1 cellular context compared by ENCODE assay signal in genomic region chr16:67966549-67967182, GRCh38.
TF ChIP-seq lines count a peak whose summit lies in the region.

No MANE protein-coding gene starts in this region.

TF ChIP-seq in HepG2, 621 proteins besides CTCF, POLR2A, EP300 and RAD21 (continued from another document and continues in another):
- TF ChIP-seq GRHL1 (CRISPR knock-in tag; conservative IDR thresholded peaks at IDR 0.05), result no peak
- TF ChIP-seq MAFF (IDR thresholded peaks at IDR 0.05; ENCODE audit: low read depth, low read length), result no peak
- no peak for TF ChIP-seq ZNF33B (CRISPR knock-in tag; IDR thresholded peaks at IDR 0.05)
- TF ChIP-seq WIZ (CRISPR knock-in tag; IDR thresholded peaks at IDR 0.05), result no peak
- TF ChIP-seq ZNF552 (CRISPR knock-in tag; IDR thresholded peaks at IDR 0.05; ENCODE audit: borderline replicate concordance), result no peak
- no peak; the same call in 1 of the 2 replicates for TF ChIP-seq PAX8 (CRISPR knock-in tag; IDR thresholded peaks at IDR 0.05; ENCODE audit: borderline replicate concordance)
- no peak for TF ChIP-seq SMAD9 (CRISPR knock-in tag; IDR thresholded peaks at IDR 0.05)
- no peak for TF ChIP-seq ZNF382 (CRISPR knock-in tag; IDR thresholded peaks at IDR 0.05; ENCODE audit: borderline replicate concordance)
- TF ChIP-seq, protein P1, sequence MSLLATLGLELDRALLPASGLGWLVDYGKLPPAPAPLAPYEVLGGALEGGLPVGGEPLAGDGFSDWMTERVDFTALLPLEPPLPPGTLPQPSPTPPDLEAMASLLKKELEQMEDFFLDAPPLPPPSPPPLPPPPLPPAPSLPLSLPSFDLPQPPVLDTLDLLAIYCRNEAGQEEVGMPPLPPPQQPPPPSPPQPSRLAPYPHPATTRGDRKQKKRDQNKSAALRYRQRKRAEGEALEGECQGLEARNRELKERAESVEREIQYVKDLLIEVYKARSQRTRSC (CRISPR knock-in tag; IDR thresholded peaks at IDR 0.05; ENCODE audit: low read depth), result no peak
- TF ChIP-seq CREB1 (IDR thresholded peaks at IDR 0.05), result no peak
- TF ChIP-seq CREB1 (CRISPR knock-in tag; IDR thresholded peaks at IDR 0.05), result no peak
- no peak for TF ChIP-seq REXO4 (CRISPR knock-in tag; IDR thresholded peaks at IDR 0.05; ENCODE audit: borderline replicate concordance)
- TF ChIP-seq SRSF4 (IDR thresholded peaks at IDR 0.05; ENCODE audit: low read depth, low read length, poor library complexity, severe bottlenecking), result no peak
- no peak for TF ChIP-seq SYNCRIP (IDR thresholded peaks at IDR 0.05; ENCODE audit: insufficient read depth, low read depth, low read length)
- no peak for TF ChIP-seq SKIL (CRISPR knock-in tag; IDR thresholded peaks at IDR 0.05; ENCODE audit: borderline replicate concordance)
- TF ChIP-seq, protein P2, sequence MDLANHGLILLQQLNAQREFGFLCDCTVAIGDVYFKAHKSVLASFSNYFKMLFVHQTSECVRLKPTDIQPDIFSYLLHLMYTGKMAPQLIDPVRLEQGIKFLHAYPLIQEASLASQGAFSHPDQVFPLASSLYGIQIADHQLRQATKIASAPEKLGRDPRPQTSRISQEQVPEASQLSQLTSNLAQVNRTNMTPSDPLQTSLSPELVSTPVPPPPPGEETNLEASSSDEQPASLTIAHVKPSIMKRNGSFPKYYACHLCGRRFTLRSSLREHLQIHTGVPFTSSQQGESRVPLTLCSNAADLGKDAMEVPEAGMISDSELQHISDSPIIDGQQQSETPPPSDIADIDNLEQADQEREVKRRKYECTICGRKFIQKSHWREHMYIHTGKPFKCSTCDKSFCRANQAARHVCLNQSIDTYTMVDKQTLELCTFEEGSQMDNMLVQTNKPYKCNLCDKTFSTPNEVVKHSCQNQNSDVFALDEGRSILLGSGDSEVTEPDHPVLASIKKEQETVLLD (CRISPR knock-in tag; IDR thresholded peaks at IDR 0.05; ENCODE audit: low read depth), result no peak
- TF ChIP-seq CREM (IDR thresholded peaks at IDR 0.05), result no peak
- no peak for TF ChIP-seq CREM (CRISPR knock-in tag; IDR thresholded peaks at IDR 0.05)
- TF ChIP-seq TOE1 (CRISPR knock-in tag; IDR thresholded peaks at IDR 0.05), result no peak
- TF ChIP-seq HMG20A (CRISPR knock-in tag; IDR thresholded peaks at IDR 0.05; ENCODE audit: borderline replicate concordance), result no peak
- TF ChIP-seq HNRNPK (IDR thresholded peaks at IDR 0.05; ENCODE audit: low read depth, low read length, poor library complexity, severe bottlenecking), result no peak
- TF ChIP-seq ZNF615 (CRISPR knock-in tag; IDR thresholded peaks at IDR 0.05; ENCODE audit: borderline replicate concordance), result no peak
- TF ChIP-seq ZNF720 (CRISPR knock-in tag; IDR thresholded peaks at IDR 0.05), result no peak
- no peak for TF ChIP-seq ZNF841 (CRISPR knock-in tag; IDR thresholded peaks at IDR 0.05; ENCODE audit: borderline replicate concordance)
- TF ChIP-seq ZNF441 (CRISPR knock-in tag; IDR thresholded peaks at IDR 0.05; ENCODE audit: borderline replicate concordance), result no peak
- no peak for TF ChIP-seq NFIC (IDR thresholded peaks at IDR 0.05; ENCODE audit: low read length)
- TF ChIP-seq ZNF549 (CRISPR knock-in tag; IDR thresholded peaks at IDR 0.05), result no peak
- no peak for TF ChIP-seq TCF7 (IDR thresholded peaks at IDR 0.05; ENCODE audit: low read depth)
- no peak for TF ChIP-seq ELF3 (CRISPR knock-in tag; IDR thresholded peaks at IDR 0.05)
- TF ChIP-seq, protein P3, sequence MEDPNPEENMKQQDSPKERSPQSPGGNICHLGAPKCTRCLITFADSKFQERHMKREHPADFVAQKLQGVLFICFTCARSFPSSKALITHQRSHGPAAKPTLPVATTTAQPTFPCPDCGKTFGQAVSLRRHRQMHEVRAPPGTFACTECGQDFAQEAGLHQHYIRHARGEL (CRISPR knock-in tag; IDR thresholded peaks at IDR 0.05), result no peak
- no peak for TF ChIP-seq NCOR1 (IDR thresholded peaks at IDR 0.05; ENCODE audit: borderline replicate concordance, low read length)
- TF ChIP-seq RCOR2 (CRISPR knock-in tag; IDR thresholded peaks at IDR 0.05), result no peak
- TF ChIP-seq CSRNP1 (CRISPR knock-in tag; IDR thresholded peaks at IDR 0.05), result no peak; the same call in 1 of the 2 replicates
- TF ChIP-seq TBL1XR1 (IDR thresholded peaks at IDR 0.05; ENCODE audit: borderline replicate concordance, low read length, partially characterized antibody), result no peak
- no peak for TF ChIP-seq ZNF484 (CRISPR knock-in tag; IDR thresholded peaks at IDR 0.05; ENCODE audit: borderline replicate concordance, low read depth)
- no peak for TF ChIP-seq ZNF251 (CRISPR knock-in tag; IDR thresholded peaks at IDR 0.05)
- TF ChIP-seq SMARCC2 (IDR thresholded peaks at IDR 0.05), result no peak
- no peak for TF ChIP-seq ZNF44 (CRISPR knock-in tag; IDR thresholded peaks at IDR 0.05)
- TF ChIP-seq AGO2 (optimal IDR thresholded peaks at IDR 0.05; ENCODE audit: low read depth, low read length), result peak; percentile 58
- no peak for TF ChIP-seq SNRNP70 (IDR thresholded peaks at IDR 0.05; ENCODE audit: low read depth, low read length)
- TF ChIP-seq PHB2 (IDR thresholded peaks at IDR 0.05; ENCODE audit: partially characterized antibody), result no peak
- no peak for TF ChIP-seq HNRNPLL (IDR thresholded peaks at IDR 0.05; ENCODE audit: low read depth, low read length, poor library complexity, severe bottlenecking)
- TF ChIP-seq KDM5B (CRISPR knock-in tag; IDR thresholded peaks at IDR 0.05; ENCODE audit: borderline replicate concordance), result no peak; the same call in 1 of the 2 replicates
- no peak for TF ChIP-seq ZNF660 (CRISPR knock-in tag; IDR thresholded peaks at IDR 0.05; ENCODE audit: borderline replicate concordance, low read depth)
- TF ChIP-seq SNAPC4 (CRISPR knock-in tag; IDR thresholded peaks at IDR 0.05), result no peak
- TF ChIP-seq ZMYM3 (CRISPR knock-in tag; IDR thresholded peaks at IDR 0.05), result no peak
- TF ChIP-seq ZMYM2 (CRISPR knock-in tag; IDR thresholded peaks at IDR 0.05), result no peak
- no peak for TF ChIP-seq ZNF234 (CRISPR knock-in tag; conservative IDR thresholded peaks at IDR 0.05)
- TF ChIP-seq, protein P4, sequence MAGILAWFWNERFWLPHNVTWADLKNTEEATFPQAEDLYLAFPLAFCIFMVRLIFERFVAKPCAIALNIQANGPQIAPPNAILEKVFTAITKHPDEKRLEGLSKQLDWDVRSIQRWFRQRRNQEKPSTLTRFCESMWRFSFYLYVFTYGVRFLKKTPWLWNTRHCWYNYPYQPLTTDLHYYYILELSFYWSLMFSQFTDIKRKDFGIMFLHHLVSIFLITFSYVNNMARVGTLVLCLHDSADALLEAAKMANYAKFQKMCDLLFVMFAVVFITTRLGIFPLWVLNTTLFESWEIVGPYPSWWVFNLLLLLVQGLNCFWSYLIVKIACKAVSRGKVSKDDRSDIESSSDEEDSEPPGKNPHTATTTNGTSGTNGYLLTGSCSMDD (CRISPR knock-in tag; IDR thresholded peaks at IDR 0.05), result no peak
- no peak for TF ChIP-seq SATB2 (CRISPR knock-in tag; IDR thresholded peaks at IDR 0.05)
- no peak for TF ChIP-seq ZNF572 (CRISPR knock-in tag; IDR thresholded peaks at IDR 0.05)
- peak; percentile 68 for TF ChIP-seq ZNF781 (CRISPR knock-in tag; IDR thresholded peaks at IDR 0.05; ENCODE audit: borderline replicate concordance, not compliant biosample characterization)
- no peak for TF ChIP-seq ZNF274 (CRISPR knock-in tag; IDR thresholded peaks at IDR 0.05)
- TF ChIP-seq ZNF704 (CRISPR knock-in tag; IDR thresholded peaks at IDR 0.05; ENCODE audit: borderline replicate concordance), result peak; percentile 84; the same call in 1 of the 2 replicates
- peak; percentile 18; the same call in 1 of the 2 replicates for TF ChIP-seq ZBTB38 (CRISPR knock-in tag; IDR thresholded peaks at IDR 0.05)
